1 cellular context compared by ENCODE assay signal in genomic region chr17:44608732-44609435, GRCh38.
TF ChIP-seq lines count a peak whose summit lies in the region.

No MANE protein-coding gene starts in this region.

TF ChIP-seq in HepG2, 621 proteins besides CTCF, POLR2A, EP300 and RAD21 (continued from another document):
- no peak for TF ChIP-seq HMGXB3 (CRISPR knock-in tag; IDR thresholded peaks at IDR 0.05; ENCODE audit: borderline replicate concordance)
- TF ChIP-seq ZNF337 (CRISPR knock-in tag; IDR thresholded peaks at IDR 0.05; ENCODE audit: borderline replicate concordance, low read depth), result no peak
- 0 out of 2 replicates have a peak, but pooled peaks have one; percentile 0 for TF ChIP-seq ZNF251 (CRISPR knock-in tag; IDR thresholded peaks at IDR 0.05)
- TF ChIP-seq SMYD3 (CRISPR knock-in tag; IDR thresholded peaks at IDR 0.05), result no peak
- no peak for TF ChIP-seq SETDB1 (CRISPR knock-in tag; IDR thresholded peaks at IDR 0.05; ENCODE audit: borderline replicate concordance)
- TF ChIP-seq MIXL1 (CRISPR knock-in tag; IDR thresholded peaks at IDR 0.05), result peak; percentile 58; the same call in 1 of the 2 replicates
- 0 out of 2 replicates have a peak, but pooled peaks have one; percentile 47 for TF ChIP-seq ZBTB7A (CRISPR knock-in tag; IDR thresholded peaks at IDR 0.05)
- no peak for TF ChIP-seq TOE1 (CRISPR knock-in tag; IDR thresholded peaks at IDR 0.05)
- TF ChIP-seq ZNF556 (CRISPR knock-in tag; IDR thresholded peaks at IDR 0.05; ENCODE audit: borderline replicate concordance), result peak; percentile 79
- peak; percentile 64 for TF ChIP-seq TARDBP (CRISPR knock-in tag; IDR thresholded peaks at IDR 0.05)
- 0 out of 2 replicates have a peak, but pooled peaks have one; percentile 66 for TF ChIP-seq ZNF333 (CRISPR knock-in tag; IDR thresholded peaks at IDR 0.05; ENCODE audit: borderline replicate concordance)
- TF ChIP-seq CBX5 (CRISPR knock-in tag; IDR thresholded peaks at IDR 0.05; ENCODE audit: borderline replicate concordance), result 0 out of 2 replicates have a peak, but pooled peaks have one; percentile 74
- TF ChIP-seq MAF1 (CRISPR knock-in tag; IDR thresholded peaks at IDR 0.05; ENCODE audit: borderline replicate concordance), result no peak
- TF ChIP-seq KDM6A (CRISPR knock-in tag; IDR thresholded peaks at IDR 0.05; ENCODE audit: low read depth), result no peak
- TF ChIP-seq THAP11 (CRISPR knock-in tag; IDR thresholded peaks at IDR 0.05), result peak; percentile 27; the same call in 1 of the 2 replicates
- no peak for TF ChIP-seq ZNF224 (CRISPR knock-in tag; IDR thresholded peaks at IDR 0.05)
- TF ChIP-seq GRHL1 (CRISPR knock-in tag; conservative IDR thresholded peaks at IDR 0.05), result no peak
- TF ChIP-seq ELF4 (CRISPR knock-in tag; IDR thresholded peaks at IDR 0.05; ENCODE audit: borderline replicate concordance), result no peak
- TF ChIP-seq PATZ1 (CRISPR knock-in tag; IDR thresholded peaks at IDR 0.05), result 0 out of 2 replicates have a peak, but pooled peaks have one; percentile 34
- TF ChIP-seq ZNF792 (CRISPR knock-in tag; IDR thresholded peaks at IDR 0.05), result peak; percentile 80; the same call in 1 of the 2 replicates
- TF ChIP-seq RXRA (CRISPR knock-in tag; IDR thresholded peaks at IDR 0.05), result peak; percentile 73; the same call in 1 of the 2 replicates
- TF ChIP-seq PAXIP1 (CRISPR knock-in tag; conservative IDR thresholded peaks at IDR 0.05), result peak; percentile 73
- TF ChIP-seq ESRRA (CRISPR knock-in tag; IDR thresholded peaks at IDR 0.05; ENCODE audit: low read depth), result peak; percentile 99
